ENCODE assay signal across 24 cellular contexts in the genomic region with DNA sequence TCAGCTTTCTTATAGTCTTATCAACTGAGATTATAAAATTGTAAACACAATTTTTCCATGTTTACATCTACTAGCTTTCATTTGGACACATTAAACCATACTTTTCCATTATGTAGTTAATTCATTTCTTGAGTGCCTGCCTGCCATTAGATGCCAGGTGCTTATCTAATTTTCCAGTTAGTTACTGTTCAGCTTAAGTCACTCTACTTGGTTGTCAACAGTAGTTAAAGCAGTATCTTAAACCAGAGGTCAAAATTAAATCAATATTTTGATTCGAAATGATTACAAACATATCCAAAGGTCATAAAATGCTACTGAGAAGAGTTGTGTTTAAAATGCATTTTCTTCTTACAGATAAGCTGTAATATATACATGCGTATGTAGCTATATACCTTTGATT.
"Had no signal": no experiment of that assay in that cellular context is flagged by ENCODE, and none has a peak within 500 bp of the region (broad histone marks: within the 10 kb centered on the region; RNA-seq: fewer than 3 reads in every experiment).

No MANE protein-coding gene starts in this region.

- DNase-seq: naive thymus-derived CD4-positive, alpha-beta T cell; natural killer cell; occipital lobe; posterior cingulate gyrus; psoas muscle; right cardiac atrium; stimulated activated CD4-positive, alpha-beta T cell treated with anti-CD3 and anti-CD28 coated beads, Interleukin-15, amount 100 ng/mL, for 24 hours; stimulated activated CD4-positive, alpha-beta T cell treated with anti-CD3 and anti-CD28 coated beads, Interleukin-2, amount 100 ng/mL, for 24 hours; stimulated activated CD4-positive, alpha-beta T cell treated with anti-CD3 and anti-CD28 coated beads, Interleukin-2, amount 100 ng/mL, for 48 hours; stimulated activated CD4-positive, alpha-beta T cell treated with anti-CD3 and anti-CD28 coated beads, Interleukin-4, amount 100 ng/mL, for 24 hours; stimulated activated naive B cell treated with anti-CD40 and anti-IgM and Interleukin-4, amounts not matched to agents 10 μg/mL and 1 μg/mL and 100 μg/mL, for 72 hours; stimulated activated naive CD4-positive, alpha-beta T cell treated with Interleukin-2 at 50 U/mL for 16 hours; stomach; thyroid gland; upper lobe of left lung had no signal

- FAIRE-seq: urothelium cell line had no signal

- H3K27ac ChIP-seq: neural progenitor cell, parathyroid adenoma, psoas muscle, skin epidermis, stomach, thoracic aorta, thyroid gland, tibial nerve, upper lobe of left lung, vagina had no signal

- H3K4me3 ChIP-seq: neural progenitor cell, psoas muscle, skin epidermis, stomach, thoracic aorta, thyroid gland, tibial nerve, upper lobe of left lung, vagina had no signal

- ATAC-seq: naive thymus-derived CD4-positive, alpha-beta T cell; natural killer cell; psoas muscle; right cardiac atrium; sciatic nerve; stimulated activated effector memory CD8-positive, alpha-beta T cell treated with anti-CD3 and anti-CD28 coated beads, Interleukin-12 subunit alpha, Interleukin-12 subunit beta, amount 100 ng/mL, for 72 hours; stimulated activated naive B cell treated with anti-CD40 and anti-IgM and Interleukin-4, amounts not matched to agents 10 μg/mL and 1 μg/mL and 100 μg/mL, for 72 hours had no signal

- H3K9ac ChIP-seq: neural progenitor cell, parathyroid adenoma had no signal

- H3K9me3 ChIP-seq: psoas muscle, thoracic aorta, thyroid gland, tibial nerve, upper lobe of left lung, vagina had no signal

- H3K4me1 ChIP-seq: neural progenitor cell, parathyroid adenoma, psoas muscle, thyroid gland, tibial nerve, upper lobe of left lung, vagina had no signal

- H3K27me3 ChIP-seq: neural progenitor cell, stomach, thyroid gland, tibial nerve, upper lobe of left lung, vagina had no signal

- H2AFZ ChIP-seq: neural progenitor cell, parathyroid adenoma had no signal

- H3K4me2 ChIP-seq: neural progenitor cell had no signal

- H3K79me2 ChIP-seq: parathyroid adenoma had no signal
